Comparison of ENCODE assay signal across 8 cellular contexts in the genomic region with DNA sequence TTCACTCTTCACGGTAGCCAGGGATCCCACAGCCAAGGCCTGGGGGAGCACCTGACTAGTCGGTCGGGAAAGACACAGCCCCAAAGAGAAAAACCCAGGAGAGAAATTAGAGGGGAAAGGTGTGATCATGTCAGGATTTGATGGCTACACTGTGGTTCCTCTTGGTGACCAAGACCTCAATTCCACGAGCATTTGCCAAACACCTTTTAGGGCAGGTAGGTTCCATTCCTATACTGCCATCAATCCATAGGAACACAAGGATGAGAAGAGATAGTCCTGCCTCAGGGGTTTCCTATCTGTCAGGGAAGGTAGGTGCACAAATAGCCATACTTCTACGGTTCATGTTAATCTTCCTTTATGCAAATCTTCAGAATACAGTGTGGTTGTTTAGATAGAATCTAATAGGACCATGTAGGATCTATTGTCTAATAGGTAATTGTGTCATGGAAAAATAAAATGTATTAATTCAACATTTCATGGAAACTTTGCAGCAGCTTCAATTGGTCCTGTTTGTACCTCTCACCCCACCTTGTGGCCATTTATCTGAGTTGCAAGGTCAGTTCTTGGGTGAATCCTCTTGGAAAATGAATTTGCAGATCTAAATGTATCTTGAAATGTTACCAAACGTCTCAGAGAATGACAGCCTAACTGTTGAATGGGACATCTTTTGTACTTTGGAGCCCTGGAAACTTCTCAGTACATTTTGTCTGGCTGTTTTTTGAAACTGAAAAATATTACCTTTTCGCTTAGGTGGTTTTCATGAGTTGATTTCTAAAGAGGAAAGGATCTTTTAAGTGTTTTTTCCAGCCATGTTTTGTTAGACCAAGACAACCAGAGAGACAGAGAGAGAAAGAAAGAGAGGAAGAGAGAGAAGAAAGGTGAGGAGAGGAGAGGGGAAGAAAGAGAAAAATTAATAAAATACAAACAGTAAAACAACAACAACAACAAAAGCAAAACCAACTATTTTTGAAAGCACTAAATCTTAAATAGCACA. TPM values are rescaled to one million over a fixed set of nuclear protein-coding genes. Genes with fewer than 3 reads are reported as not detected.
A peak's percentile ranks its signal among the peaks of the same experiment; 100 is the strongest.
DNase-seq lines count a peak whose midpoint lies in the region; ATAC-seq, FAIRE-seq and TF ChIP-seq lines count a peak whose summit lies in the region.

No MANE protein-coding gene starts in this region.

- ATAC-seq in HG03571 (IDR thresholded peaks at IDR 0.05; ENCODE audit: unreplicated experiment) (no peak), HG03521 (IDR thresholded peaks at IDR 0.05; ENCODE audit: unreplicated experiment) (no peak)

- FAIRE-seq in endothelial cell of umbilical vein (lab: Jason Lieb, UNC), result peak; percentile 84

- H3K9me3 ChIP-seq in endothelial cell of umbilical vein (replicated peaks; ENCODE audit: control insufficient read depth, insufficient read depth, low read length), result no peaks in the 10 kb centered on the region

- TF ChIP-seq CTCF in endothelial cell of umbilical vein (IDR thresholded peaks at IDR 0.05; ENCODE audit: extremely low read depth in 1 of 2, insufficient read depth in 1 of 2, low read depth in 1 of 2, low read length in 2 of 2), result peak; percentile 61 to 62

- BruUV-seq in endothelial cell of umbilical vein (replicated peaks; lab: Mats Ljungman, UMichigan), result no TSS peak

- no peak for TF ChIP-seq POLR2A in endothelial cell of umbilical vein (IDR thresholded peaks at IDR 0.05; ENCODE audit: low read depth, low read length)

- H3K36me3 ChIP-seq in endothelial cell of umbilical vein (ENCODE audit: control insufficient read depth in 2 of 2, extremely low read depth in 1 of 2, insufficient read depth in 2 of 2, low read length in 2 of 2), result no peaks in the 10 kb centered on the region

- no peak overlapping the region for H3K4me2 ChIP-seq in endothelial cell of umbilical vein (ENCODE audit: insufficient read depth, low read length)

- no peaks in the 10 kb centered on the region for H3K9me1 ChIP-seq in endothelial cell of umbilical vein (replicated peaks; ENCODE audit: control insufficient read depth, extremely low read depth, insufficient read depth, low read length)

- peaks cover 3 to 12% of the 10 kb centered on the region in 2 experiments for H3K27me3 ChIP-seq in endothelial cell of umbilical vein (ENCODE audit: control insufficient read depth in 2 of 2, insufficient read depth in 2 of 2, low read length in 2 of 2)

- no peak overlapping the region for H3K9ac ChIP-seq in endothelial cell of umbilical vein (replicated peaks; ENCODE audit: extremely low read depth, insufficient read depth, low read length)

- POLR2A ChIA-PET in endothelial cell of umbilical vein (lab: Charles Lee), result no interaction called here

- intact Hi-C loops in endothelial cell of umbilical vein (cut with micrococcal nuclease), result loop anchor here (1.0 to 5.0 kb wide), 5 partner anchors 62 to 480 kb away; a partner anchor contains a TSS

- dilution Hi-C loops in endothelial cell of umbilical vein (cut with MboI; ENCODE audit: extremely low pct_ligation_motif_present, low sequenced_read_pairs), result no loop called here

- no peaks in the 10 kb centered on the region for H3K79me2 ChIP-seq in endothelial cell of umbilical vein (ENCODE audit: control insufficient read depth, insufficient read depth, low read length)

- CTCF ChIA-PET in endothelial cell of umbilical vein (lab: Charles Lee), result interaction anchor here (0.6 to 1.8 kb wide), 29 partner anchors 8 to 481 kb away, joined by 3 to 130 read pairs (median 3); a partner anchor contains a TSS

- no peaks in the 10 kb centered on the region for H3K4me1 ChIP-seq in endothelial cell of umbilical vein (ENCODE audit: control insufficient read depth, extremely low read depth, insufficient read depth, low read length)

- H3K4me3 ChIP-seq in endothelial cell of umbilical vein (replicated peaks in 1 of 3; ENCODE audit: insufficient read depth in 1 of 3, low read depth in 1 of 3, low read length in 3 of 3), result no peak overlapping the region

- no peaks in the 10 kb centered on the region for H4K20me1 ChIP-seq in endothelial cell of umbilical vein (replicated peaks; ENCODE audit: control insufficient read depth, extremely low read depth, insufficient read depth, low read length)

- H2AFZ ChIP-seq in endothelial cell of umbilical vein (ENCODE audit: low read depth, low read length), result no peak overlapping the region

- DNase-seq in NCI-H2171 treated with DMSO at 0.1 percent for 48 hours (lab: John Stamatoyannopoulos, UW) (peak; percentile 61), NCI-H2171 (lab: John Stamatoyannopoulos, UW) (no peak), HK-2 (ENCODE audit: unreplicated experiment) (peak; percentile 26), SHP77 treated with DMSO at 0.1 percent for 48 hours (lab: John Stamatoyannopoulos, UW) (peak; percentile 29), endothelial cell of umbilical vein (ENCODE audit: low read depth, low spot score) (peak; percentile 65), middle frontal gyrus (ENCODE audit: extremely low spot score, low spot score) (peak; percentile 35)

- no peak overlapping the region for H3K27ac ChIP-seq in endothelial cell of umbilical vein (ENCODE audit: insufficient read depth, low read depth, low read length)

TF ChIP-seq in endothelial cell of umbilical vein, 7 proteins besides CTCF, POLR2A, EP300 and RAD21:
- no peak for TF ChIP-seq GATA2 (IDR thresholded peaks at IDR 0.05; ENCODE audit: insufficient read depth, insufficient read length, low read depth, low read length)
- TF ChIP-seq FOS (IDR thresholded peaks at IDR 0.05; ENCODE audit: borderline replicate concordance, insufficient read depth, low read length), result no peak
- no peak for TF ChIP-seq MYC (IDR thresholded peaks at IDR 0.05; ENCODE audit: low read depth, low read length)
- TF ChIP-seq POLR2AphosphoS5 (IDR thresholded peaks at IDR 0.05; ENCODE audit: insufficient read depth, low read depth, low read length), result no peak
- TF ChIP-seq EZH2 (IDR thresholded peaks at IDR 0.05; ENCODE audit: borderline replicate concordance, low read depth, low read length, severe bottlenecking), result no peak
- no peak for TF ChIP-seq JUN (IDR thresholded peaks at IDR 0.05; ENCODE audit: borderline replicate concordance, insufficient read depth, insufficient read length, low read depth)
- TF ChIP-seq, protein P1, sequence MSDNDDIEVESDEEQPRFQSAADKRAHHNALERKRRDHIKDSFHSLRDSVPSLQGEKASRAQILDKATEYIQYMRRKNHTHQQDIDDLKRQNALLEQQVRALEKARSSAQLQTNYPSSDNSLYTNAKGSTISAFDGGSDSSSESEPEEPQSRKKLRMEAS (IDR thresholded peaks at IDR 0.05; ENCODE audit: insufficient read depth, insufficient read length), result no peak
TF ChIP-seq in endothelial cell of umbilical vein: peak in this region for 0.

RNA-seq across cellular contexts. Expression of a gene that starts 33.7 kb away (rescaled TPM):
- not detected in 2 replicates for total RNA-seq in endothelial cell of umbilical vein
- not detected in 2 replicates for polyA plus RNA-seq in endothelial cell of umbilical vein
- polyA plus RNA-seq in endothelial cell of umbilical vein (2011; cell fraction: cytosol; rRNA removed), result not detected in 2 replicates
- not detected in 2 replicates for polyA plus RNA-seq in endothelial cell of umbilical vein (2011; cell fraction: nucleus; rRNA removed)
- polyA plus RNA-seq in endothelial cell of umbilical vein (2012), result not detected in 2 replicates
- polyA minus RNA-seq in endothelial cell of umbilical vein, result not detected in 2 replicates
- not detected for polyA minus RNA-seq in endothelial cell of umbilical vein (2011; cell fraction: cytosol; rRNA and poly(A)+ RNA removed)
- not detected in 2 replicates for polyA minus RNA-seq in endothelial cell of umbilical vein (2011; cell fraction: nucleus; rRNA and poly(A)+ RNA removed)
